Comparison of ENCODE assay signal across 8 cellular contexts in genomic region chr19:38647966-38648788, GRCh38. TPM values are rescaled to one million over a fixed set of nuclear protein-coding genes. Genes with fewer than 3 reads are reported as not detected.
DNase-seq lines count a peak whose midpoint lies in the region; ATAC-seq and TF ChIP-seq lines count a peak whose summit lies in the region.

No MANE protein-coding gene starts in this region.

- no peaks in the 10 kb centered on the region for H3K9me3 ChIP-seq in esophagus (ENCODE audit: control insufficient read depth in 2 of 2, insufficient read depth in 1 of 2, low read depth in 1 of 2, low read length in 1 of 2)
- H3K9me3 ChIP-seq in prostate gland: no peaks in the 10 kb centered on the region

- POLR2A ChIA-PET in RWPE1 (lab: Yijun Ruan, JAX; ENCODE audit: low non-redundant PET): interaction anchor here (1.2 to 1.4 kb wide), 3 partner anchors 11 to 35 kb away, joined by 3 to 5 read pairs (median 4); no protein-coding TSS in a partner anchor

- TF ChIP-seq POLR2A in prostate gland (IDR thresholded peaks at IDR 0.05): no peak

- H3K36me3 ChIP-seq in esophagus (ENCODE audit: control insufficient read depth in 2 of 2, insufficient read depth in 2 of 2, low read length in 1 of 2): no peaks in the 10 kb centered on the region
- no peaks in the 10 kb centered on the region for H3K36me3 ChIP-seq in prostate gland

- H3K27ac ChIP-seq in RWPE1: peak overlapping the region; percentile 98
- peak overlapping the region; percentile 91 to 99 for H3K27ac ChIP-seq in esophagus (ENCODE audit: low read depth in 2 of 2, low read length in 1 of 2)
- H3K27ac ChIP-seq in prostate gland: peak overlapping the region; percentile 94 to 95

- no peak for TF ChIP-seq CTCF in GM12875 (IDR thresholded peaks at IDR 0.05; ENCODE audit: borderline replicate concordance, insufficient read depth, low read depth, low read length)
- TF ChIP-seq CTCF in RWPE1 (conservative IDR thresholded peaks at IDR 0.05; ENCODE audit: low read depth): no peak
- TF ChIP-seq CTCF in prostate gland (IDR thresholded peaks at IDR 0.05): no peak

- DNase-seq in RWPE1 (ENCODE audit: low spot score) (no peak), prostate gland (ENCODE audit: low spot score) (no peak), NCI-H1092 treated with DMSO at 0.1 percent for 48 hours (lab: John Stamatoyannopoulos, UW) (no peak), NCI-H1436 (lab: John Stamatoyannopoulos, UW) (no peak)

- intact Hi-C loops in prostate gland (cut with DNase I): loop anchor here (5.0 to 10.0 kb wide), 3 partner anchors 187 to 284 kb away; partner anchors contain the start of genes ECH1, MRPS12 and SARS2

- CTCF ChIA-PET in RWPE1 (lab: Yijun Ruan, JAX): interaction anchor here (0.6 to 2.6 kb wide), 3 partner anchors 8 to 76 kb away, joined by 3 to 7 read pairs (median 3); no protein-coding TSS in a partner anchor

- 0 to 1% methylated on average over 20 of the region's 20 CpGs for WGBS in esophagus, 2 donors
- WGBS in prostate gland: under 1% methylated on average over 20 of the region's 20 CpGs

- ATAC-seq in GM21825 (IDR thresholded peaks at IDR 0.05; ENCODE audit: unreplicated experiment) (no peak), GM21381 (IDR thresholded peaks at IDR 0.05; ENCODE audit: unreplicated experiment) (no peak)

- peaks cover 0 to 10% of the 10 kb centered on the region in 2 donors for H3K4me1 ChIP-seq in esophagus (ENCODE audit: control insufficient read depth in 2 of 2, insufficient read depth in 2 of 2, low read length in 1 of 2)
- peaks cover 13% of the 10 kb centered on the region for H3K4me1 ChIP-seq in prostate gland (replicated peaks)

- H3K27me3 ChIP-seq in esophagus (ENCODE audit: control insufficient read depth in 1 of 2, insufficient read depth in 2 of 2, low read length in 2 of 2) (no peaks in the 10 kb centered on the region), prostate gland (replicated peaks; ENCODE audit: insufficient read depth) (no peaks in the 10 kb centered on the region)

- peak overlapping the region; percentile 95 for H3K4me3 ChIP-seq in GM12875 (ENCODE audit: low read depth, low read length)
- peak overlapping the region; percentile 94 to 95 for H3K4me3 ChIP-seq in esophagus (ENCODE audit: low read depth in 1 of 2, low read length in 2 of 2)
- H3K4me3 ChIP-seq in prostate gland: peak overlapping the region; percentile 93 to 99

RNA-seq across cellular contexts. Expression of gene ACTN4, which starts 0.7 kb away (rescaled TPM):
- polyA plus RNA-seq in esophagus: 100 to 1,000 TPM; 261 to 376 TPM
- total RNA-seq in prostate gland: 100 to 1,000 TPM; 312 to 330 TPM

RNA-seq across cellular contexts. Expression of gene EIF3K, which starts 29.2 kb away (rescaled TPM):
- 100 to 1,000 TPM; 248 to 396 TPM for polyA plus RNA-seq in esophagus
- total RNA-seq in prostate gland: 100 to 1,000 TPM; 368 to 618 TPM

RNA-seq across cellular contexts. Expression of gene MAP4K1, which starts 30.4 kb away (rescaled TPM):
- polyA plus RNA-seq in esophagus: 1 to 10 TPM; 3.3 to 7.3 TPM
- total RNA-seq in prostate gland: 10 to 100 TPM in 1 of 2 donors, 1 to 10 TPM in 1; 1.6 to 14.1 TPM
